Comparison of ENCODE assay signal across 1 cellular context in the genomic region with DNA sequence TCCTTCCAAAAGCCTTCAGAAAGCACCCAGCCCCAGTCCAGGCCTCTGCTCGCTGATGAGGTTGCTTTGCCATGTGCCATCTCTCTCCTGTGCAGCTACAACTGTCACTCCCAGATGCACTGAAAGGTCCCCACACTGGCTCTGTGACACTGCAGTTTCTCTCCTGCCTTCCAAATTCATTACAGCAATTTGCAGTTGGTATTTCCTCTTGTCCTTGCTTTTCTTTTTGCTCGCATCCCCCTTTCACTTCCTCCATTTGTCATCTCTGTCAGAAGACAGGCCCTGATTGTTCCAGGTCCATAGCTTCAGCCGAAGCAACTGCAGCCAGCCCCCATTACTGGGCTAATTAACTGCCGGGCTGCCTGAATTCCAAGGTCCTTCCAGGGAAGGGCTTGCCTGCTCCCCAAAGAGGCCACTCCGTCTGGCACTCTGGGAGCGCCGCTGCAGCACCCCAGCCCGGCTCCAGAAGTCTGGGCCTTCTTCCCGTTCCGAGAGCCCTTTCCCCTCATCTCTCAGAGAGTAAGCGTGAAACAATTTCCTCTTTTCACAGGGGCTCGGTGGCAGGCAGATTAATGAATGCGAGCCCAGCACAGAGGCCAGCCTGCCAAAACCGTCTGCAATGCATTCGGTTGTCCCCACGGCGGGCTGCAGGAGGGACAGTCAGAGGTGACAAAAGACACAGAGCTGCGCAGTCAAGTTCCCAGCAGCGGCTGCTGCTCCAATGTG.
TF ChIP-seq lines count a peak whose summit lies in the region.

No MANE protein-coding gene starts in this region.

TF ChIP-seq in HepG2, 621 proteins besides CTCF, POLR2A, EP300 and RAD21 (continued from another document):
- TF ChIP-seq ZNF331 (CRISPR knock-in tag; IDR thresholded peaks at IDR 0.05) (no peak), PRMT3 (CRISPR knock-in tag; IDR thresholded peaks at IDR 0.05; ENCODE audit: borderline replicate concordance, low read depth) (no peak), ZNF484 (CRISPR knock-in tag; IDR thresholded peaks at IDR 0.05; ENCODE audit: borderline replicate concordance, low read depth) (no peak), ZNF776 (CRISPR knock-in tag; IDR thresholded peaks at IDR 0.05) (no peak), TBX3 (IDR thresholded peaks at IDR 0.05; ENCODE audit: borderline replicate concordance) (no peak), STAT6 (CRISPR knock-in tag; IDR thresholded peaks at IDR 0.05; ENCODE audit: borderline replicate concordance) (no peak), TRAFD1 (CRISPR knock-in tag; IDR thresholded peaks at IDR 0.05; ENCODE audit: borderline replicate concordance) (no peak)
